8 cellular contexts compared by ENCODE assay signal in the genomic region with DNA sequence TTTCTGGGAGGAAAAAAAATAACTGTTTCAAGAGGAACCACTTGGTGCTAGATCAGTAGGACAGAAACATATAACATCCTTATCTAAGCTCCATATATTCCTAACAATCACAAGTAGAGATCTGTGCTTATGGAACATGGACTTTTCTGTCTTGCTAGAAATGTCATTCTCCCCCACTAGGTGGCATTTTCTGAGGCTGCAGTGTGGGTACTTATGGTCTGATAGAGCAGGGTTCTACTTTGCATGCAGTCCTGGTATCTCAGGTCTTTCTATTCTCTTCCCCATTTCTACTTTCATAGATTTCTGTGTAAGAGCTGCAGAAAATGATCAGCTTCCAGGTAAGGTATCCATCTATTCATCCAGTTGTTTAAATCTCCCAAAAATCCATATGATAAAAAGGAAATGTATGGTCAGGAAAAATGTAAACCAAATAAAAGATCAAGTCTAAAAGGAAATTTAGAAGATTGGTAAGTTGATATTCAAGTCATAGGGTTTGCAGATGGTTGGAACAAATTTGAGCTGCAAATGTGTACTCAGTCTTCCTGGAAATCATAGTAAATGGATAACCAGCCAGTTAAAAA. TPM values are rescaled to one million over a fixed set of nuclear protein-coding genes. Genes with fewer than 3 reads are reported as not detected.
DNase-seq lines count a peak whose midpoint lies in the region; ATAC-seq and TF ChIP-seq lines count a peak whose summit lies in the region.

No MANE protein-coding gene starts in this region.

- peak overlapping the region; percentile 97 for H3K4me3 Mint-ChIP-seq in WTC11

- POLR2A ChIA-PET in WTC11 (lab: Charles Lee), result interaction anchor here (0.9 kb wide), 1 partner anchor 158 kb away, joined by 3 read pairs; a partner anchor contains a TSS

- no peak overlapping the region for H3K27ac Mint-ChIP-seq in WTC11

- H3K9me3 Mint-ChIP-seq in WTC11, result peaks cover 5% of the 10 kb centered on the region

- TF ChIP-seq CTCF in WTC11 (IDR thresholded peaks at IDR 0.05) (peak; percentile 37), fibroblast of villous mesenchyme (IDR thresholded peaks at IDR 0.05; ENCODE audit: insufficient read depth, low read depth, low read length) (peak; percentile 79), retinal pigment epithelial cell (conservative IDR thresholded peaks at IDR 0.05; ENCODE audit: low read depth, low read length) (peak; percentile 81)

- peaks cover 4% of the 10 kb centered on the region; the same call in 1 of the 2 replicates for H3K27me3 Mint-ChIP-seq in WTC11 (ENCODE audit: low read depth)

- DNase-seq in CMK (ENCODE audit: low read depth), result peak; percentile 53
- peak; percentile 27 for DNase-seq in GM19240 (ENCODE audit: insufficient read length, low spot score)
- peak; percentile 31 for DNase-seq in NCI-H2196 treated with DMSO at 0.1 percent for 48 hours (lab: John Stamatoyannopoulos, UW; ENCODE audit: unreplicated experiment)
- peak; percentile 22 for DNase-seq in WTC11 (ENCODE audit: low spot score)
- peak; percentile 48 for DNase-seq in fibroblast of villous mesenchyme (ENCODE audit: low read depth)
- DNase-seq in retinal pigment epithelial cell (ENCODE audit: low read depth), result no peak
- no peak for DNase-seq in activated effector memory CD4-positive, alpha-beta T cell treated with Interleukin-2 at 50 U/mL for 16 hours

- peaks cover 12% of the 10 kb centered on the region for H3K4me1 Mint-ChIP-seq in WTC11

- peaks cover 20% of the 10 kb centered on the region for H3K36me3 Mint-ChIP-seq in WTC11

- CTCF ChIA-PET in WTC11 (lab: Charles Lee), result interaction anchor here (0.7 to 2.4 kb wide), 16 partner anchors 8 to 444 kb away, joined by 3 to 15 read pairs (median 4); a partner anchor contains a TSS

- ATAC-seq in WTC11 (peak; percentile 40), GM19463 (IDR thresholded peaks at IDR 0.05; ENCODE audit: unreplicated experiment) (no peak)

- H3K4me3 ChIP-seq in fibroblast of villous mesenchyme (ENCODE audit: low read depth, low read length), result no peak overlapping the region
- H3K4me3 ChIP-seq in retinal pigment epithelial cell (ENCODE audit: low read length), result no peak overlapping the region

TF ChIP-seq in WTC11, 78 proteins besides CTCF, POLR2A, EP300 and RAD21:
- TF ChIP-seq CBFB (CRISPR knock-in tag; IDR thresholded peaks at IDR 0.05; ENCODE audit: low read depth) (no peak), TP53 (CRISPR knock-in tag; IDR thresholded peaks at IDR 0.05) (no peak), KAT7 (CRISPR knock-in tag; IDR thresholded peaks at IDR 0.05; ENCODE audit: borderline replicate concordance) (no peak), NR3C1 (CRISPR knock-in tag; conservative IDR thresholded peaks at IDR 0.05; ENCODE audit: low read depth) (no peak), JAZF1 (CRISPR knock-in tag; IDR thresholded peaks at IDR 0.05) (no peak), ZNF232 (CRISPR knock-in tag; IDR thresholded peaks at IDR 0.05) (no peak), NFATC4 (CRISPR knock-in tag; IDR thresholded peaks at IDR 0.05) (no peak), TEAD4 (CRISPR knock-in tag; IDR thresholded peaks at IDR 0.05) (no peak), NR2C2 (CRISPR knock-in tag; IDR thresholded peaks at IDR 0.05) (no peak)
- TF ChIP-seq, protein P1, sequence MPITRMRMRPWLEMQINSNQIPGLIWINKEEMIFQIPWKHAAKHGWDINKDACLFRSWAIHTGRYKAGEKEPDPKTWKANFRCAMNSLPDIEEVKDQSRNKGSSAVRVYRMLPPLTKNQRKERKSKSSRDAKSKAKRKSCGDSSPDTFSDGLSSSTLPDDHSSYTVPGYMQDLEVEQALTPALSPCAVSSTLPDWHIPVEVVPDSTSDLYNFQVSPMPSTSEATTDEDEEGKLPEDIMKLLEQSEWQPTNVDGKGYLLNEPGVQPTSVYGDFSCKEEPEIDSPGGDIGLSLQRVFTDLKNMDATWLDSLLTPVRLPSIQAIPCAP (CRISPR knock-in tag; IDR thresholded peaks at IDR 0.05), result no peak
- TF ChIP-seq, protein P2, sequence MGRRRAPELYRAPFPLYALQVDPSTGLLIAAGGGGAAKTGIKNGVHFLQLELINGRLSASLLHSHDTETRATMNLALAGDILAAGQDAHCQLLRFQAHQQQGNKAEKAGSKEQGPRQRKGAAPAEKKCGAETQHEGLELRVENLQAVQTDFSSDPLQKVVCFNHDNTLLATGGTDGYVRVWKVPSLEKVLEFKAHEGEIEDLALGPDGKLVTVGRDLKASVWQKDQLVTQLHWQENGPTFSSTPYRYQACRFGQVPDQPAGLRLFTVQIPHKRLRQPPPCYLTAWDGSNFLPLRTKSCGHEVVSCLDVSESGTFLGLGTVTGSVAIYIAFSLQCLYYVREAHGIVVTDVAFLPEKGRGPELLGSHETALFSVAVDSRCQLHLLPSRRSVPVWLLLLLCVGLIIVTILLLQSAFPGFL (CRISPR knock-in tag; IDR thresholded peaks at IDR 0.05; ENCODE audit: borderline replicate concordance), result no peak
- TF ChIP-seq, protein P3, sequence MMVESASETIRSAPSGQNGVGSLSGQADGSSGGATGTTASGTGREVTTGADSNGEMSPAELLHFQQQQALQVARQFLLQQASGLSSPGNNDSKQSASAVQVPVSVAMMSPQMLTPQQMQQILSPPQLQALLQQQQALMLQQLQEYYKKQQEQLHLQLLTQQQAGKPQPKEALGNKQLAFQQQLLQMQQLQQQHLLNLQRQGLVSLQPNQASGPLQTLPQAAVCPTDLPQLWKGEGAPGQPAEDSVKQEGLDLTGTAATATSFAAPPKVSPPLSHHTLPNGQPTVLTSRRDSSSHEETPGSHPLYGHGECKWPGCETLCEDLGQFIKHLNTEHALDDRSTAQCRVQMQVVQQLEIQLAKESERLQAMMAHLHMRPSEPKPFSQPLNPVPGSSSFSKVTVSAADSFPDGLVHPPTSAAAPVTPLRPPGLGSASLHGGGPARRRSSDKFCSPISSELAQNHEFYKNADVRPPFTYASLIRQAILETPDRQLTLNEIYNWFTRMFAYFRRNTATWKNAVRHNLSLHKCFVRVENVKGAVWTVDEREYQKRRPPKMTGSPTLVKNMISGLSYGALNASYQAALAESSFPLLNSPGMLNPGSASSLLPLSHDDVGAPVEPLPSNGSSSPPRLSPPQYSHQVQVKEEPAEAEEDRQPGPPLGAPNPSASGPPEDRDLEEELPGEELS (CRISPR knock-in tag; IDR thresholded peaks at IDR 0.05), result no peak
- TF ChIP-seq, protein P4, sequence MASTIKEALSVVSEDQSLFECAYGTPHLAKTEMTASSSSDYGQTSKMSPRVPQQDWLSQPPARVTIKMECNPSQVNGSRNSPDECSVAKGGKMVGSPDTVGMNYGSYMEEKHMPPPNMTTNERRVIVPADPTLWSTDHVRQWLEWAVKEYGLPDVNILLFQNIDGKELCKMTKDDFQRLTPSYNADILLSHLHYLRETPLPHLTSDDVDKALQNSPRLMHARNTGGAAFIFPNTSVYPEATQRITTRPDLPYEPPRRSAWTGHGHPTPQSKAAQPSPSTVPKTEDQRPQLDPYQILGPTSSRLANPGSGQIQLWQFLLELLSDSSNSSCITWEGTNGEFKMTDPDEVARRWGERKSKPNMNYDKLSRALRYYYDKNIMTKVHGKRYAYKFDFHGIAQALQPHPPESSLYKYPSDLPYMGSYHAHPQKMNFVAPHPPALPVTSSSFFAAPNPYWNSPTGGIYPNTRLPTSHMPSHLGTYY (CRISPR knock-in tag; IDR thresholded peaks at IDR 0.05), result no peak
TF ChIP-seq in WTC11: peak in this region for 0.

RNA-seq across cellular contexts. Expression of a gene that starts 1.5 kb away (rescaled TPM):
- 5.0 to 9.8 TPM (median 7.7 TPM) in 3 replicates for total RNA-seq in WTC11 (2021)
- total RNA-seq in fibroblast of villous mesenchyme, result 2.9 and 3.5 TPM in 2 replicates

RNA-seq across cellular contexts. Expression of a gene that starts 24.4 kb away (rescaled TPM):
- total RNA-seq in WTC11 (2021) (5.5 to 9.8 TPM (median 8.7 TPM) in 3 replicates), fibroblast of villous mesenchyme (8.2 and 10.6 TPM in 2 replicates)

RNA-seq across cellular contexts. Expression of a gene that starts 55.8 kb away (rescaled TPM):
- total RNA-seq in WTC11 (2021) (3.2 to 3.9 TPM (median 3.6 TPM) in 3 replicates), fibroblast of villous mesenchyme (4.5 and 4.7 TPM in 2 replicates)

Comparison
In these comparisons a context has a peak if more than half of its experiments do, and no peak if none do; other contexts are left out.
1. DNase-seq: peak in CMK (single experiment), GM19240 (single experiment), NCI-H2196 treated with DMSO at 0.1 percent for 48 hours (single experiment), WTC11 (single experiment) and fibroblast of villous mesenchyme (single experiment); none in retinal pigment epithelial cell (single experiment) and activated effector memory CD4-positive, alpha-beta T cell treated with Interleukin-2 at 50 U/mL for 16 hours (single experiment).
2. Peak in every context shown above with its lines, with median percentiles within 50 percentile points of each other: CTCF ChIP-seq.